1 cellular context compared by ENCODE assay signal in genomic region chr4:39048291-39048690, GRCh38.
TF ChIP-seq lines count a peak whose summit lies in the region.

No MANE protein-coding gene starts in this region.

TF ChIP-seq in endothelial cell of umbilical vein, 7 proteins besides CTCF, POLR2A, EP300 and RAD21 (continued from another document):
- TF ChIP-seq JUN (IDR thresholded peaks at IDR 0.05; ENCODE audit: borderline replicate concordance, insufficient read depth, insufficient read length, low read depth) (no peak), EZH2 (IDR thresholded peaks at IDR 0.05; ENCODE audit: borderline replicate concordance, low read depth, low read length, severe bottlenecking) (no peak), MYC (IDR thresholded peaks at IDR 0.05; ENCODE audit: low read depth, low read length) (no peak)
